In the genomic region with DNA sequence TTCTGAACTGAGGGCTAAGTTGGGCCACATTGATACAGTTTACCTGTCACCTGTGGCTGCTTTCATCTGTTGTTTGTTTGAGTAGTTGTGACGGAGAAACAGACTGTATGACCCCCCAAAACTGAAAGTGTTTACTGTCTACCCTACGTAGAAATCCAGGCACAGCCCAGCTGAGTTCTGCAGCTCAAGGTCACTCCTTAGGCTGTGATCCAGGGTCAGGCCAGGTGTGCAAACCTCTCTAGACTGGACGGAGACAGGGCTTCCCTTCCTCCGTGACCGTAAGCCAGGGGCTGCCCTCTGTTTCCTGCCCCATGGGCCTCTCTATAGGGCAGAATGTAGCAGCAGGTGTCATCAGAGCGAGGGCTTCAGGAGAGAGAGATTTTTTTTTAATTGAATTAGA, we compare ENCODE assay signal across 23 cellular contexts.
DNase-seq lines count a peak whose midpoint lies in the region; ATAC-seq and TF ChIP-seq lines count a peak whose summit lies in the region.
"Had no signal": no experiment of that assay in that cellular context is flagged by ENCODE, and none has a peak within 500 bp of the region (broad histone marks: within the 10 kb centered on the region; RNA-seq: fewer than 3 reads in every experiment).

No MANE protein-coding gene starts in this region.

- H3K4me3 ChIP-seq in OCI-LY7 (ENCODE audit: low read depth, low read length, poor library complexity, severe bottlenecking) (peak overlapping the region; percentile 58), gastroesophageal sphincter (no peak overlapping the region)
- H3K4me3 ChIP-seq: HAP-1, thyroid gland had no signal

- H3K4me1 ChIP-seq in OCI-LY7 (ENCODE audit: insufficient read depth, low read length, poor library complexity, severe bottlenecking): peaks cover 29% of the 10 kb centered on the region
- peaks cover 0 to 14% (median 0%) of the 10 kb centered on the region in 3 donors for H3K4me1 ChIP-seq in gastroesophageal sphincter
- H3K4me1 ChIP-seq: HAP-1, thyroid gland had no signal

- TF ChIP-seq EP300 in gastroesophageal sphincter (IDR thresholded peaks at IDR 0.05): no peak

- H3K9me2 ChIP-seq in OCI-LY7 (ENCODE audit: insufficient read depth, low read length): no peaks in the 10 kb centered on the region

- CTCF ChIA-PET in OCI-LY7 (lab: Charles Lee; ENCODE audit: unreplicated experiment): no interaction called here

- DNase-seq in left ventricle myocardium superior (no peak), Right ventricle myocardium superior (no peak), OCI-LY7 (ENCODE audit: low spot score) (peak; percentile 45), germinal center (ENCODE audit: low spot score) (peak; percentile 26), activated gamma-delta T cell treated with Interleukin-2 at 50 U/mL for 16 hours (no peak)
- DNase-seq in stimulated activated CD4-positive, alpha-beta T cell treated with anti-CD3 and anti-CD28 coated beads, Interleukin-2, amount 100 ng/mL, for 24 hours: no peak
- DNase-seq: 8988T; activated CD4-positive, alpha-beta T cell treated with anti-CD3 and anti-CD28 coated beads for 48 hours; CD4-positive, alpha-beta memory T cell; DMS 273 treated with DMSO at 0.1 percent for 48 hours; effector memory CD8-positive, alpha-beta T cell; GDM1; Kasumi-1; NCI-H1092; NCI-H1930; NCI-H774; retina; stimulated activated CD4-positive, alpha-beta T cell treated with anti-CD3 and anti-CD28 coated beads, Interleukin-4, amount 100 ng/mL, for 1 hour; stimulated activated naive CD8-positive, alpha-beta T cell treated with anti-CD3 and anti-CD28 coated beads, Interleukin-15, Interleukin-2, amounts not matched to agents 100 U/mL and 50 U/mL, for 24 hours had no signal

- TF ChIP-seq CTCF in OCI-LY7 (conservative IDR thresholded peaks at IDR 0.05; ENCODE audit: low read length): no peak; the same call in 1 of the 2 replicates
- no peak for TF ChIP-seq CTCF in gastroesophageal sphincter (IDR thresholded peaks at IDR 0.05)

- H3K79me2 ChIP-seq in OCI-LY7 (ENCODE audit: insufficient read depth, low read depth, low read length): no peaks in the 10 kb centered on the region

- H3K27ac ChIP-seq in OCI-LY7 (ENCODE audit: low read depth, low read length, poor library complexity, severe bottlenecking) (peak overlapping the region; percentile 49), gastroesophageal sphincter (no peak overlapping the region)
- H3K27ac ChIP-seq: thyroid gland had no signal

- no peaks in the 10 kb centered on the region for H3K27me3 ChIP-seq in gastroesophageal sphincter
- H3K27me3 ChIP-seq: thyroid gland had no signal

- H3K9me3 ChIP-seq in OCI-LY7 (ENCODE audit: low read length) (no peaks in the 10 kb centered on the region), gastroesophageal sphincter (no peaks in the 10 kb centered on the region)
- H3K9me3 ChIP-seq: HAP-1, thyroid gland had no signal

- POLR2A ChIA-PET in OCI-LY7 (lab: Charles Lee): no interaction called here

- no peaks in the 10 kb centered on the region for H4K20me1 ChIP-seq in OCI-LY7 (ENCODE audit: insufficient read depth, low read length)

- peak; percentile 39 for ATAC-seq in left ventricle myocardium superior
- ATAC-seq in Right ventricle myocardium superior (ENCODE audit: poor library complexity): no peak
- ATAC-seq in gastroesophageal sphincter: no peak
- no peak for ATAC-seq in HG03175 (IDR thresholded peaks at IDR 0.05; ENCODE audit: unreplicated experiment)
- ATAC-seq: effector memory CD8-positive, alpha-beta T cell; stimulated activated naive CD8-positive, alpha-beta T cell treated with anti-CD3 and anti-CD28 coated beads, Interleukin-15, Interleukin-2, amounts not matched to agents 100 U/mL and 50 U/mL, for 24 hours had no signal

- peak overlapping the region; percentile 77 for H3K4me2 ChIP-seq in OCI-LY7 (ENCODE audit: low read length)

- WGBS in gastroesophageal sphincter (ENCODE audit: low coverage in 1 of 2), 2 donors: 77 to 87% methylated on average over 3 to 5 of the region's 6 CpGs

- BruUV-seq in OCI-LY7 (replicated peaks; lab: Mats Ljungman, UMichigan): no TSS peak

- TF ChIP-seq POLR2A in gastroesophageal sphincter (IDR thresholded peaks at IDR 0.05): no peak

- peaks cover 13% of the 10 kb centered on the region for H3K36me3 ChIP-seq in OCI-LY7 (ENCODE audit: insufficient read depth, low read length)
- H3K36me3 ChIP-seq in gastroesophageal sphincter: peaks cover 3 to 96% of the 10 kb centered on the region in 2 donors

- intact Hi-C loops in left ventricle myocardium superior (cut with micrococcal nuclease) (no loop called here), Right ventricle myocardium superior (cut with DNase I) (no loop called here), OCI-LY7 (cut with micrococcal nuclease; ENCODE audit: unreplicated experiment) (no loop called here)

- H2AFZ ChIP-seq in OCI-LY7 (ENCODE audit: low read length): peak overlapping the region; percentile 7; the same call in 1 of the 2 replicates

Comparison
In these comparisons a context has a peak if more than half of its experiments do, and no peak if none do; other contexts are left out.
1. DNase-seq: peak in OCI-LY7 (single experiment) and germinal center (single experiment); none in left ventricle myocardium superior (single experiment), Right ventricle myocardium superior (single experiment), activated gamma-delta T cell treated with Interleukin-2 at 50 U/mL for 16 hours (single experiment) and stimulated activated CD4-positive, alpha-beta T cell treated with anti-CD3 and anti-CD28 coated beads, Interleukin-2, amount 100 ng/mL, for 24 hours (0 of 2).